8 cellular contexts compared by ENCODE assay signal in genomic region chr19:34734601-34735103, GRCh38.
DNase-seq lines count a peak whose midpoint lies in the region; ATAC-seq and TF ChIP-seq lines count a peak whose summit lies in the region.

No MANE protein-coding gene starts in this region.

- no CpG with 5 or more reads among the region's 11 CpGs for WGBS in iPS DF 6.9 (ENCODE audit: insufficient coverage, insufficient read length)

- no peaks in the 10 kb centered on the region for H3K4me1 ChIP-seq in iPS DF 6.9 (ENCODE audit: control insufficient read depth, insufficient read depth, low read length)

- H3K9me3 ChIP-seq in iPS DF 6.9 (ENCODE audit: control insufficient read depth, insufficient read depth, low read length): no peaks in the 10 kb centered on the region

- H3K27me3 Mint-ChIP-seq in stimulated activated memory B cell treated with anti-CD40 and anti-IgM and Interleukin-4, amounts not matched to agents 10 μg/mL and 1 μg/mL and 100 μg/mL, for 72 hours: no peaks in the 10 kb centered on the region

- DNase-seq in NCI-H1417 (lab: John Stamatoyannopoulos, UW) (peak in 2 of 3 experiments; percentile 78 to 87), NCI-H1417 treated with DMSO at 0.1 percent for 48 hours (lab: John Stamatoyannopoulos, UW) (no peak), iPS DF 6.9 (ENCODE audit: low read depth, low spot score) (no peak), Ammon's horn (ENCODE audit: low spot score) (no peak), NCI-H510A treated with DMSO at 0.1 percent for 48 hours (lab: John Stamatoyannopoulos, UW) (no peak), NCI-H446 (lab: John Stamatoyannopoulos, UW) (no peak)

- H3K4me3 Mint-ChIP-seq in stimulated activated memory B cell treated with anti-CD40 and anti-IgM and Interleukin-4, amounts not matched to agents 10 μg/mL and 1 μg/mL and 100 μg/mL, for 72 hours: peak overlapping the region; percentile 95

- H3K36me3 ChIP-seq in iPS DF 6.9 (ENCODE audit: control insufficient read depth, insufficient read depth, low read length): no peaks in the 10 kb centered on the region; the same call in 1 of the 2 replicates

- peak overlapping the region; percentile 95 for H3K27ac Mint-ChIP-seq in stimulated activated memory B cell treated with anti-CD40 and anti-IgM and Interleukin-4, amounts not matched to agents 10 μg/mL and 1 μg/mL and 100 μg/mL, for 72 hours

- TF ChIP-seq CTCF in WI38 (IDR thresholded peaks at IDR 0.05; ENCODE audit: low read depth, low read length): no peak

- H3K4me3 ChIP-seq in WI38 (ENCODE audit: low read depth, low read length) (peak overlapping the region; percentile 80), iPS DF 6.9 (ENCODE audit: low read length) (peak overlapping the region; percentile 91; the same call in 1 of the 2 replicates)

- peaks cover 36% of the 10 kb centered on the region for H3K36me3 Mint-ChIP-seq in stimulated activated memory B cell treated with anti-CD40 and anti-IgM and Interleukin-4, amounts not matched to agents 10 μg/mL and 1 μg/mL and 100 μg/mL, for 72 hours

- H3K27ac ChIP-seq in iPS DF 6.9 (ENCODE audit: low read length): no peak overlapping the region

- H3K4me1 Mint-ChIP-seq in stimulated activated memory B cell treated with anti-CD40 and anti-IgM and Interleukin-4, amounts not matched to agents 10 μg/mL and 1 μg/mL and 100 μg/mL, for 72 hours: peaks cover 25% of the 10 kb centered on the region

- no peak for ATAC-seq in stimulated activated memory B cell treated with anti-CD40 and anti-IgM and Interleukin-4, amounts not matched to agents 10 μg/mL and 1 μg/mL and 100 μg/mL, for 72 hours

- peaks cover 13% of the 10 kb centered on the region for H3K9me3 Mint-ChIP-seq in stimulated activated memory B cell treated with anti-CD40 and anti-IgM and Interleukin-4, amounts not matched to agents 10 μg/mL and 1 μg/mL and 100 μg/mL, for 72 hours

- no peaks in the 10 kb centered on the region for H3K27me3 ChIP-seq in iPS DF 6.9 (ENCODE audit: control insufficient read depth, insufficient read depth, low read length)

Comparison
In these comparisons a context has a peak if more than half of its experiments do, and no peak if none do; other contexts are left out.
1. DNase-seq: peak in NCI-H1417 (2 of 3); none in NCI-H1417 treated with DMSO at 0.1 percent for 48 hours (single experiment), iPS DF 6.9 (single experiment), Ammon's horn (single experiment), NCI-H510A treated with DMSO at 0.1 percent for 48 hours (single experiment) and NCI-H446 (0 of 2).